ENCODE assay signal across 25 cellular contexts in the genomic region with DNA sequence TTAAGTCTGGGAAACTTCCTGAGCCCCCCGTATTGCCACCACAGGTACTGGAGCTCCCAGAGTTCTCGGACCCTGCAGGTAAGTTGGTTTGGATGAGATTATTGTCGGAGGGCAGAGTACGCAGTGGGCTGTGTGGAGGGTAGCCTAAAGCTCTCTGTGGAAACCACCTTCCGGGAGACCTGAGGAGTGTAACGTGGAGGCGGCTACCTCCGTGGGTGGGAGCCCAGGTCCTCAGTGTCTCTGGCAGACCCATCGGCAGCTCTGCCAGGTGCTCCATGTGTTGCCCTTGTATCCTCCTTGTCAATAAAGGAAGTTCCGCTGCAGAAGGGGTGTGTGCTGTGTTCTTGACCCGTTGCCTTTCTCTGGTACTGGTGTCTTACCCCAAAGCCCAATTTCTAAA.
"Had no signal": no experiment of that assay in that cellular context is flagged by ENCODE, and none has a peak within 500 bp of the region (broad histone marks: within the 10 kb centered on the region; RNA-seq: fewer than 3 reads in every experiment).

No MANE protein-coding gene starts in this region.

- H3K9me3 ChIP-seq: ovary, psoas muscle, right lobe of liver, stomach, thoracic aorta, thyroid gland, transverse colon, upper lobe of right lung, vagina had no signal

- H3K4me1 ChIP-seq: neural progenitor cell, parathyroid adenoma, psoas muscle, right lobe of liver, stomach, thyroid gland, transverse colon, upper lobe of right lung, vagina had no signal

- ATAC-seq: naive thymus-derived CD4-positive, alpha-beta T cell; natural killer cell; psoas muscle; right cardiac atrium; stimulated activated effector memory CD8-positive, alpha-beta T cell treated with anti-CD3 and anti-CD28 coated beads, Interleukin-12 subunit alpha, Interleukin-12 subunit beta, amount 100 ng/mL, for 72 hours; stimulated activated naive B cell treated with anti-CD40 and anti-IgM and Interleukin-4, amounts not matched to agents 10 μg/mL and 1 μg/mL and 100 μg/mL, for 72 hours; upper lobe of right lung had no signal

- H3K36me3 ChIP-seq: neural progenitor cell, ovary, right lobe of liver had no signal

- H3K9ac ChIP-seq: neural progenitor cell, parathyroid adenoma had no signal

- H3K4me3 ChIP-seq: neural progenitor cell, ovary, psoas muscle, right lobe of liver, skin epidermis, smooth muscle cell, stomach, thoracic aorta, thyroid gland, transverse colon, upper lobe of right lung, vagina had no signal

- H3K4me2 ChIP-seq: neural progenitor cell, smooth muscle cell had no signal

- H3K27ac ChIP-seq: neural progenitor cell, ovary, parathyroid adenoma, psoas muscle, right lobe of liver, skin epidermis, stomach, thoracic aorta, thyroid gland, transverse colon, upper lobe of right lung, vagina had no signal

- DNase-seq: naive thymus-derived CD4-positive, alpha-beta T cell; natural killer cell; occipital lobe; ovary; posterior cingulate gyrus; psoas muscle; right cardiac atrium; right lobe of liver; stimulated activated CD4-positive, alpha-beta T cell treated with anti-CD3 and anti-CD28 coated beads, Interleukin-15, amount 100 ng/mL, for 24 hours; stimulated activated CD4-positive, alpha-beta T cell treated with anti-CD3 and anti-CD28 coated beads, Interleukin-2, amount 100 ng/mL, for 24 hours; stimulated activated CD4-positive, alpha-beta T cell treated with anti-CD3 and anti-CD28 coated beads, Interleukin-2, amount 100 ng/mL, for 48 hours; stimulated activated CD4-positive, alpha-beta T cell treated with anti-CD3 and anti-CD28 coated beads, Interleukin-4, amount 100 ng/mL, for 24 hours; stimulated activated naive B cell treated with anti-CD40 and anti-IgM and Interleukin-4, amounts not matched to agents 10 μg/mL and 1 μg/mL and 100 μg/mL, for 72 hours; stimulated activated naive CD4-positive, alpha-beta T cell treated with Interleukin-2 at 50 U/mL for 16 hours; stomach; thyroid gland; transverse colon; upper lobe of right lung had no signal

- H3K27me3 ChIP-seq: neural progenitor cell, ovary, right lobe of liver, stomach, thyroid gland, transverse colon, upper lobe of right lung, vagina had no signal

- H3K79me2 ChIP-seq: parathyroid adenoma had no signal
